In the genomic region with DNA sequence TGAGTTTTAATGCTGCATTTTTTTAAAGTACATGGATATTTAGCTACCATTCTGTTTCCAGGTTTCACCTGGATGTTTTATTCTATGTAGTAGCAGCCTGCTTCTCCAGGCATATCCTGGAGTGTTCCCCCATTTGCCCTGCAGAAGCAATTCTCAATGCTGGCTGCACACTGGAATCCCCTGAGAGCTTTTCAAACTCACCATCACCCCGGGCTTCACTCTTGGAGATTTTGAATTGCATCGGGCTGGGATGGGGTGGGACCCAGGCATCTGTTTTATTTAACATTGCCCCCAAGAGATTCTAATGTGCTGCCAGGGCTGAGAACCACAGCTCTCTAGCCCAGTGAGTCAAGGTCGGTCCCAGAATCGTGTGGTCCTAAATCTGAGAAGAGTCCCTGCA, we compare ENCODE assay signal across 23 cellular contexts.
"Had no signal": no experiment of that assay in that cellular context is flagged by ENCODE, and none has a peak within 500 bp of the region (broad histone marks: within the 10 kb centered on the region; RNA-seq: fewer than 3 reads in every experiment).

No MANE protein-coding gene starts in this region.

- H3K27ac ChIP-seq: coronary artery, dorsolateral prefrontal cortex, epithelial cell of prostate, esophagus squamous epithelium, gastrocnemius medialis, heart right ventricle, left lung, lower lobe of right lung had no signal

- H3K4me3 ChIP-seq: coronary artery, dorsolateral prefrontal cortex, esophagus squamous epithelium, gastrocnemius medialis, heart right ventricle, left lung, lower lobe of right lung, mucosa of descending colon had no signal

- H3K4me1 ChIP-seq: esophagus squamous epithelium, left lung, lower lobe of right lung had no signal

- DNase-seq: dermis blood vessel endothelial cell; dorsolateral prefrontal cortex; effector CD4-positive, alpha-beta T cell; effector memory CD4-positive, alpha-beta T cell; erythroblast; esophagus squamous epithelium; foreskin fibroblast; foreskin melanocyte; glutamatergic neuron; head of caudate nucleus; heart right ventricle; hippocampal formation; left cardiac atrium; left lung; left ventricle myocardium superior; lower lobe of right lung; mesenchymal stem cell; mucosa of descending colon; naive B cell had no signal

- H3K9me3 ChIP-seq: esophagus squamous epithelium, gastrocnemius medialis, lower lobe of right lung had no signal

- H3K36me3 ChIP-seq: esophagus squamous epithelium, gastrocnemius medialis, left lung, lower lobe of right lung had no signal

- H3K27me3 ChIP-seq: esophagus squamous epithelium, gastrocnemius medialis, heart right ventricle, left lung had no signal

- ATAC-seq: esophagus mucosa, gastrocnemius medialis, left cardiac atrium, lower lobe of right lung, mucosa of descending colon had no signal
